In genomic region chr15:89120479-89121000, GRCh38 we compare ENCODE assay signal across 8 cellular contexts. TPM values are rescaled to one million over a fixed set of nuclear protein-coding genes. Genes with fewer than 3 reads are reported as not detected.
DNase-seq lines count a peak whose midpoint lies in the region; ATAC-seq and TF ChIP-seq lines count a peak whose summit lies in the region.
"Not testable (repeated sequence)": the region's sequence is repeated elsewhere in the genome, so short reads cannot be mapped to it uniquely, and the experiment has no call there.

No MANE protein-coding gene starts in this region.

- not testable (repeated sequence) for ATAC-seq in WTC11, gastroesophageal sphincter
- ATAC-seq in right lobe of liver: peak in 2 of 4 donors; percentile 1 to 5

- not testable (repeated sequence) for H3K27me3 ChIP-seq in gastroesophageal sphincter; right lobe of liver; stomach smooth muscle (ENCODE audit: control insufficient read depth in 1 of 2, insufficient read depth in 2 of 2, low read length in 2 of 2); vagina

- peak overlapping the region; percentile 44 for H3K27ac ChIP-seq in cingulate gyrus (ENCODE audit: low read depth, low read length)
- peak overlapping the region; percentile 80 to 90 (median 82) for H3K27ac ChIP-seq in gastroesophageal sphincter
- peak overlapping the region; percentile 86 to 95 (median 91) for H3K27ac ChIP-seq in right lobe of liver
- peak overlapping the region; percentile 18 for H3K27ac ChIP-seq in stomach smooth muscle (ENCODE audit: low read length)
- H3K27ac ChIP-seq in vagina: peak overlapping the region; percentile 81

- H3K27ac Mint-ChIP-seq in Calu3 (ENCODE audit: unreplicated experiment) (peak overlapping the region; percentile 98), WTC11 (0 out of 2 replicates have a peak overlapping the region, but pooled peaks have one; percentile 37), osteocyte (ENCODE audit: unreplicated experiment) (peak overlapping the region; percentile 96)

- BruUV-seq in Calu3 (replicated peaks; lab: Mats Ljungman, UMichigan): not testable (repeated sequence)

- H3K9me3 Mint-ChIP-seq in Calu3 (ENCODE audit: low read depth, unreplicated experiment); WTC11; osteocyte (ENCODE audit: unreplicated experiment): not testable (repeated sequence)

- H3K4me1 Mint-ChIP-seq in Calu3 (ENCODE audit: low read depth, unreplicated experiment) (peaks cover 93% of the 10 kb centered on the region), WTC11 (peaks cover 40% of the 10 kb centered on the region), osteocyte (ENCODE audit: unreplicated experiment) (peaks cover 83% of the 10 kb centered on the region)

- DNase-seq in Calu3; WTC11 (ENCODE audit: low spot score); right lobe of liver; osteocyte (ENCODE audit: extremely low spot score, unreplicated experiment); vagina (ENCODE audit: extremely low spot score in 2 of 2): not testable (repeated sequence)

- H3K9ac ChIP-seq in stomach smooth muscle (ENCODE audit: low read length in 2 of 2): not testable (repeated sequence)

- H3K27me3 Mint-ChIP-seq in Calu3 (ENCODE audit: unreplicated experiment); WTC11 (ENCODE audit: low read depth); osteocyte (ENCODE audit: unreplicated experiment): not testable (repeated sequence)

- POLR2A ChIA-PET in WTC11 (lab: Charles Lee): not testable (repeated sequence)

- H3K4me3 Mint-ChIP-seq in Calu3 (ENCODE audit: low read depth, unreplicated experiment): peak overlapping the region; percentile 54
- H3K4me3 Mint-ChIP-seq in WTC11; osteocyte (ENCODE audit: unreplicated experiment): not testable (repeated sequence)

- H3K9me3 ChIP-seq in gastroesophageal sphincter; right lobe of liver; stomach smooth muscle (ENCODE audit: control insufficient read depth in 2 of 2, low read length in 2 of 2); vagina: not testable (repeated sequence)

- intact Hi-C loops in Calu3 (cut with micrococcal nuclease; ENCODE audit: unreplicated experiment): loop anchor here (1.0 to 2.0 kb wide), 3 partner anchors 18 to 58 kb away; no protein-coding TSS in a partner anchor
- intact Hi-C loops in right lobe of liver (cut with DNase I); vagina (cut with DNase I): not testable (repeated sequence)

- WGBS in gastroesophageal sphincter (ENCODE audit: low coverage in 1 of 2), 2 donors: 82 to 88% methylated on average over 11 to 13 of the region's 13 CpGs
- 47% methylated on average over 13 of the region's 13 CpGs for WGBS in right lobe of liver (ENCODE audit: insufficient coverage, low coverage, low lambda C conversion rate, missing lambda C conversion rate)

- peaks cover 0 to 55% of the 10 kb centered on the region in 2 donors for H3K36me3 ChIP-seq in gastroesophageal sphincter
- peaks cover 0 to 23% (median 4%) of the 10 kb centered on the region in 4 donors for H3K36me3 ChIP-seq in right lobe of liver
- H3K36me3 ChIP-seq in stomach smooth muscle (ENCODE audit: control insufficient read depth in 2 of 2, insufficient read depth in 2 of 2, low read length in 2 of 2): peaks cover 15 to 17% of the 10 kb centered on the region in 2 donors
- peaks cover 0 to 15% of the 10 kb centered on the region in 2 donors for H3K36me3 ChIP-seq in vagina

- not testable (repeated sequence) for TF ChIP-seq EP300 in gastroesophageal sphincter (IDR thresholded peaks at IDR 0.05)

- not testable (repeated sequence) for H3K4me3 ChIP-seq in gastroesophageal sphincter; right lobe of liver; stomach smooth muscle (ENCODE audit: low read length in 2 of 2); vagina

- TF ChIP-seq POLR2A in gastroesophageal sphincter (IDR thresholded peaks at IDR 0.05); right lobe of liver (IDR thresholded peaks at IDR 0.05); vagina (IDR thresholded peaks at IDR 0.05): not testable (repeated sequence)

- not testable (repeated sequence) for TF ChIP-seq CTCF in Calu3 (IDR thresholded peaks at IDR 0.05; ENCODE audit: unreplicated experiment); WTC11 (IDR thresholded peaks at IDR 0.05); gastroesophageal sphincter (IDR thresholded peaks at IDR 0.05); right lobe of liver (IDR thresholded peaks at IDR 0.05); osteocyte (IDR thresholded peaks at IDR 0.05); vagina (IDR thresholded peaks at IDR 0.05)

- CTCF ChIA-PET in Calu3 (lab: Charles Lee) (interaction anchor here (0.6 to 3.9 kb wide), 17 partner anchors 9 to 56 kb away, joined by 3 to 21 read pairs (median 3); partner anchors contain the start of gene ABHD2), WTC11 (lab: Charles Lee) (interaction anchor here (1.4 to 3.5 kb wide), 2 partner anchors 9 to 51 kb away, joined by 3 to 16 read pairs; no protein-coding TSS in a partner anchor)

- H3K4me1 ChIP-seq in gastroesophageal sphincter (peaks cover 8 to 88% (median 23%) of the 10 kb centered on the region in 3 donors), right lobe of liver (peaks cover 0 to 92% (median 32%) of the 10 kb centered on the region in 4 donors), stomach smooth muscle (ENCODE audit: control insufficient read depth, insufficient read depth, low read length) (peaks cover 31% of the 10 kb centered on the region), vagina (peaks cover 67% of the 10 kb centered on the region)

- H3K36me3 Mint-ChIP-seq in Calu3 (ENCODE audit: insufficient read depth, unreplicated experiment) (peaks cover 91% of the 10 kb centered on the region), WTC11 (peaks cover 13% of the 10 kb centered on the region), osteocyte (ENCODE audit: unreplicated experiment) (peaks cover 37% of the 10 kb centered on the region)

RNA-seq across cellular contexts. Expression of gene ABHD2, which starts 32.3 kb away (rescaled TPM):
- 300 and 353 TPM in 2 replicates for total RNA-seq in Calu3 (2022)
- total RNA-seq in WTC11 (2021): 26.2 to 29.7 TPM (median 29.5 TPM) in 3 replicates
- 100 to 1,000 TPM in 1 of 4 donors, 10 to 100 TPM in 3; 54.6 to 108 (median 75.9) TPM for total RNA-seq in gastroesophageal sphincter
- 100 to 1,000 TPM; 136 to 392 (median 315) TPM for total RNA-seq in right lobe of liver
- total RNA-seq in osteocyte: 85.7 and 92.2 TPM in 2 replicates
- 33.6 TPM for total RNA-seq in vagina

Comparison
In these comparisons a context has a peak if more than half of its experiments do, and no peak if none do; other contexts are left out.
1. H3K27ac Mint-ChIP-seq: peak in every context shown above with its lines; median percentile 98 in Calu3; 96 in osteocyte; 37 in WTC11.
2. H3K27ac ChIP-seq: peak in every context shown above with its lines; median percentile 91 in right lobe of liver; 82 in gastroesophageal sphincter; 81 in vagina; 44 in cingulate gyrus; 18 in stomach smooth muscle.